10 cellular contexts compared by ENCODE assay signal in genomic region chr5:16626696-16627264, GRCh38. TPM values are rescaled to one million over a fixed set of nuclear protein-coding genes. Genes with fewer than 3 reads are reported as not detected.
DNase-seq lines count a peak whose midpoint lies in the region; ATAC-seq and TF ChIP-seq lines count a peak whose summit lies in the region.
"Had no signal": no experiment of that assay in that cellular context is flagged by ENCODE, and none has a peak within 500 bp of the region (broad histone marks: within the 10 kb centered on the region; RNA-seq: fewer than 3 reads in every experiment).

No MANE protein-coding gene starts in this region.

- ATAC-seq in HG03378 (IDR thresholded peaks at IDR 0.05; ENCODE audit: unreplicated experiment), result peak; percentile 75
- peak; percentile 94 for ATAC-seq in activated T-helper 17 cell treated with anti-CD3 and anti-CD28 coated beads, Interleukin-2, amount 50 U/mL, for 72 hours (replicated peaks)
- ATAC-seq in natural killer cell, result no peak
- ATAC-seq in GM18870 (IDR thresholded peaks at IDR 0.05; ENCODE audit: unreplicated experiment), result no peak

- no peaks in the 10 kb centered on the region for H3K27me3 ChIP-seq in sigmoid colon
- H3K27me3 ChIP-seq: heart left ventricle, transverse colon had no signal

- H3K4me3 Mint-ChIP-seq in activated T-helper 17 cell treated with anti-CD3 and anti-CD28 coated beads, Interleukin-2, amount 50 U/mL, for 72 hours, result peak overlapping the region; percentile 48
- no peak overlapping the region for H3K4me3 Mint-ChIP-seq in natural killer cell

- no peaks in the 10 kb centered on the region for H3K36me3 ChIP-seq in sigmoid colon
- H3K36me3 ChIP-seq: heart left ventricle, transverse colon had no signal

- H3K4me3 ChIP-seq in sigmoid colon, result no peak overlapping the region
- H3K4me3 ChIP-seq: transverse colon had no signal

- TF ChIP-seq CTCF in natural killer cell (IDR thresholded peaks at IDR 0.05) (no peak), sigmoid colon (IDR thresholded peaks at IDR 0.05) (no peak)

- DNase-seq in stimulated activated CD4-positive, alpha-beta T cell treated with anti-CD3 and anti-CD28 coated beads, Interleukin-4, amount 100 ng/mL, for 24 hours, result peak; percentile 42
- DNase-seq in stimulated activated CD4-positive, alpha-beta T cell treated with anti-CD3 and anti-CD28 coated beads, Interleukin-4, amount 100 ng/mL, for 1 hour, result no peak
- no peak for DNase-seq in NCI-H187 treated with DMSO at 0.1 percent for 48 hours (lab: John Stamatoyannopoulos, UW)
- no peak for DNase-seq in natural killer cell
- no peak for DNase-seq in sigmoid colon
- DNase-seq: heart left ventricle, transverse colon had no signal

- TF ChIP-seq EP300 in sigmoid colon (IDR thresholded peaks at IDR 0.05), result no peak

- H3K27me3 Mint-ChIP-seq in activated T-helper 17 cell treated with anti-CD3 and anti-CD28 coated beads, Interleukin-2, amount 50 U/mL, for 72 hours, result no peaks in the 10 kb centered on the region
- H3K27me3 Mint-ChIP-seq in natural killer cell (ENCODE audit: low read depth in 2 of 2), result no peaks in the 10 kb centered on the region

- no peak overlapping the region for H3K27ac ChIP-seq in sigmoid colon
- H3K27ac ChIP-seq: transverse colon had no signal

- no peaks in the 10 kb centered on the region for H3K4me1 ChIP-seq in sigmoid colon
- H3K4me1 ChIP-seq: transverse colon had no signal

- 67 to 71% methylated on average over 5 of the region's 5 CpGs for WGBS in sigmoid colon, 2 donors

- H3K36me3 Mint-ChIP-seq in activated T-helper 17 cell treated with anti-CD3 and anti-CD28 coated beads, Interleukin-2, amount 50 U/mL, for 72 hours (ENCODE audit: low read depth), result no peaks in the 10 kb centered on the region
- no peaks in the 10 kb centered on the region for H3K36me3 Mint-ChIP-seq in natural killer cell

- peak overlapping the region; percentile 2 for H3K27ac Mint-ChIP-seq in activated T-helper 17 cell treated with anti-CD3 and anti-CD28 coated beads, Interleukin-2, amount 50 U/mL, for 72 hours
- H3K27ac Mint-ChIP-seq in natural killer cell, result no peak overlapping the region

- peaks cover 28% of the 10 kb centered on the region for H3K4me1 Mint-ChIP-seq in activated T-helper 17 cell treated with anti-CD3 and anti-CD28 coated beads, Interleukin-2, amount 50 U/mL, for 72 hours
- peaks cover 0 to 8% of the 10 kb centered on the region in 2 donors for H3K4me1 Mint-ChIP-seq in natural killer cell

- no peaks in the 10 kb centered on the region for H3K9me3 ChIP-seq in sigmoid colon
- H3K9me3 ChIP-seq: heart left ventricle, transverse colon had no signal

- no peak for TF ChIP-seq POLR2A in sigmoid colon (IDR thresholded peaks at IDR 0.05)

- H3K9me3 Mint-ChIP-seq in activated T-helper 17 cell treated with anti-CD3 and anti-CD28 coated beads, Interleukin-2, amount 50 U/mL, for 72 hours, result no peaks in the 10 kb centered on the region
- peaks cover 3 to 4% of the 10 kb centered on the region in 2 donors for H3K9me3 Mint-ChIP-seq in natural killer cell

- intact Hi-C loops in natural killer cell (cut with micrococcal nuclease), result no loop called here
- intact Hi-C loops in sigmoid colon (cut with DNase I), result no loop called here

RNA-seq across cellular contexts. Expression of gene RETREG1, which starts 10.0 kb away (rescaled TPM):
- 10 to 100 TPM in 1 of 2 donors, 1 to 10 TPM in 1; 8.4 to 13.5 TPM for total RNA-seq in activated T-helper 17 cell treated with anti-CD3 and anti-CD28 coated beads, Interleukin-2, amount 50 U/mL, for 72 hours
- total RNA-seq in natural killer cell (1 to 10 TPM; 2.1 to 4.5 (median 3.3) TPM), sigmoid colon (10 to 100 TPM; 10.8 to 14.6 (median 12.6) TPM)
- 10 to 100 TPM; 15.0 to 21.2 (median 16.2) TPM for polyA plus RNA-seq in sigmoid colon

Comparison
In these comparisons a context has a peak if more than half of its experiments do, and no peak if none do; other contexts are left out.
1. ATAC-seq: peak in HG03378 (single experiment) and activated T-helper 17 cell treated with anti-CD3 and anti-CD28 coated beads, Interleukin-2, amount 50 U/mL, for 72 hours (single experiment); none in natural killer cell (0 of 3) and GM18870 (single experiment).